In the genomic region with DNA sequence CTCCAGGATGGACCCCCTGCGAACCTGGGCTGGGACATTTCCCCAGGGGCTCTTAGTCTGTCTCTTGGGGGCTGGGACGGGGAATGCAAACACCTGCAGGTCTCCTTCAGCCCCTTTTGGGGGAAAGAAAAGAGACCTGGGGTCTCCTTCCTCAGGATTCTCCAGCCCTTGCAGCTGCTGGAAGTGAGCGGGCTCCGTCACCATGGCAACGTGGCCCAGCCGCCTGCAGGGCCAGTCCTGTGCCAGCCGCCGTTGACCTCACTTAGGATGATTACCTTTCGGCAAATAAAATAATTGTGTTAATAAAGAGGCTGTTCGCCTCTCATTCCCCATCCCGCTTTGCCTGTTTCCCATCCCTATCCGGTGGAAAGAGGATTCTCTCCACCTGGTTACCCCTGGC, we compare ENCODE assay signal across 22 cellular contexts. TPM values are rescaled to one million over a fixed set of nuclear protein-coding genes. Genes with fewer than 3 reads are reported as not detected.
DNase-seq lines count a peak whose midpoint lies in the region; ATAC-seq and TF ChIP-seq lines count a peak whose summit lies in the region.
"Had no signal": no experiment of that assay in that cellular context is flagged by ENCODE, and none has a peak within 500 bp of the region (broad histone marks: within the 10 kb centered on the region; RNA-seq: fewer than 3 reads in every experiment).

No MANE protein-coding gene starts in this region.

- no peak overlapping the region for H3K14ac ChIP-seq in H9 (ENCODE audit: insufficient read depth, low read length)

- no peak overlapping the region for H3K18ac ChIP-seq in H9 (ENCODE audit: insufficient read length, low read depth, low read length)

- H3T11ph ChIP-seq in H9 (ENCODE audit: low read length): no peak overlapping the region

- H3K4me2 ChIP-seq in H9 (ENCODE audit: insufficient read depth, insufficient read length, low read length): no peak overlapping the region
- H3K4me2 ChIP-seq: hepatocyte had no signal

- H3K4me3 Mint-ChIP-seq in H9 (no peak overlapping the region; a peak in 1 of 5 replicates), endothelial cell (ENCODE audit: unreplicated experiment) (no peak overlapping the region)
- no peak overlapping the region for H3K4me3 Mint-ChIP-seq in CD8-positive, alpha-beta memory T cell
- H3K4me3 Mint-ChIP-seq in stimulated activated naive B cell treated with anti-CD40 and anti-IgM and Interleukin-4, amounts not matched to agents 10 μg/mL and 1 μg/mL and 100 μg/mL, for 72 hours: no peak overlapping the region
- H3K4me3 Mint-ChIP-seq: activated B cell treated with CpG ODN at 0.5 μM for 24 hours; activated CD4-positive, alpha-beta memory T cell treated with anti-CD3 and anti-CD28 coated beads, Interleukin-2, amount 10 ng/mL, durations not matched to agents 7 days and 5 days; activated naive CD4-positive, alpha-beta T cell treated with anti-CD3 and anti-CD28 coated beads, Interleukin-2, amount 10 ng/mL, durations not matched to agents 7 days and 5 days; activated T-cell treated with anti-CD3 and anti-CD28 coated beads, Interleukin-2, amount 50 U/mL, for 24 hours; CD4-positive, alpha-beta T cell; type B pancreatic cell had no signal

- no peak overlapping the region; a peak in 1 of 7 replicates for H3K27ac Mint-ChIP-seq in H9
- H3K27ac Mint-ChIP-seq in endothelial cell (ENCODE audit: unreplicated experiment): no peak overlapping the region
- no peak overlapping the region for H3K27ac Mint-ChIP-seq in CD8-positive, alpha-beta memory T cell
- H3K27ac Mint-ChIP-seq in stimulated activated naive B cell treated with anti-CD40 and anti-IgM and Interleukin-4, amounts not matched to agents 10 μg/mL and 1 μg/mL and 100 μg/mL, for 72 hours: no peak overlapping the region
- H3K27ac Mint-ChIP-seq: activated B cell treated with CpG ODN at 0.5 μM for 24 hours; activated CD4-positive, alpha-beta memory T cell treated with anti-CD3 and anti-CD28 coated beads, Interleukin-2, amount 10 ng/mL, durations not matched to agents 7 days and 5 days; activated naive CD4-positive, alpha-beta T cell treated with anti-CD3 and anti-CD28 coated beads, Interleukin-2, amount 10 ng/mL, durations not matched to agents 7 days and 5 days; activated T-cell treated with anti-CD3 and anti-CD28 coated beads, Interleukin-2, amount 50 U/mL, for 24 hours; CD4-positive, alpha-beta T cell had no signal

- H3K79me1 ChIP-seq in H9 (ENCODE audit: insufficient read depth, low read depth, low read length, poor library complexity, severe bottlenecking): no peaks in the 10 kb centered on the region

- H2BK5ac ChIP-seq in H9 (ENCODE audit: insufficient read length, low read length): no peak overlapping the region

- POLR2A ChIA-PET in CD8-positive, alpha-beta memory T cell (lab: Charles Lee): no interaction called here

- TF ChIP-seq CTCF in H9 (conservative IDR thresholded peaks at IDR 0.05): no peak
- TF ChIP-seq CTCF in endothelial cell (IDR thresholded peaks at IDR 0.05; ENCODE audit: unreplicated experiment): no peak

- H3K4me1 ChIP-seq in H9 (ENCODE audit: insufficient read depth, low read length): no peaks in the 10 kb centered on the region
- no peaks in the 10 kb centered on the region for H3K4me1 ChIP-seq in CD8-positive, alpha-beta memory T cell (ENCODE audit: insufficient read depth, low read length)
- H3K4me1 ChIP-seq: lower lobe of right lung had no signal

- no peak overlapping the region for H2BK120ac ChIP-seq in H9 (ENCODE audit: low read depth, low read length, poor library complexity, severe bottlenecking)

- H4K8ac ChIP-seq in H9 (replicated peaks; ENCODE audit: insufficient read length, low read depth, low read length): no peak overlapping the region

- no peak overlapping the region for H3K4ac ChIP-seq in H9 (ENCODE audit: low read depth, low read length)

- no peaks in the 10 kb centered on the region; a peak in 1 of 7 replicates for H3K36me3 Mint-ChIP-seq in H9 (ENCODE audit: insufficient read depth in 1 of 3, low read depth in 3 of 3)
- H3K36me3 Mint-ChIP-seq in endothelial cell (ENCODE audit: low read depth, unreplicated experiment): no peaks in the 10 kb centered on the region
- no peaks in the 10 kb centered on the region for H3K36me3 Mint-ChIP-seq in CD8-positive, alpha-beta memory T cell
- H3K36me3 Mint-ChIP-seq in stimulated activated naive B cell treated with anti-CD40 and anti-IgM and Interleukin-4, amounts not matched to agents 10 μg/mL and 1 μg/mL and 100 μg/mL, for 72 hours: no peaks in the 10 kb centered on the region
- H3K36me3 Mint-ChIP-seq: activated naive CD4-positive, alpha-beta T cell treated with anti-CD3 and anti-CD28 coated beads, Interleukin-2, amount 10 ng/mL, durations not matched to agents 7 days and 5 days; type B pancreatic cell had no signal

- H2AFZ ChIP-seq in H9 (ENCODE audit: low read length): no peak overlapping the region
- H2AFZ ChIP-seq: hepatocyte had no signal

- H3K9me3 ChIP-seq in H9 (ENCODE audit: control insufficient read depth, low read depth, low read length) (no peaks in the 10 kb centered on the region), MG63 (no peaks in the 10 kb centered on the region)
- no peaks in the 10 kb centered on the region for H3K9me3 ChIP-seq in CD8-positive, alpha-beta memory T cell (ENCODE audit: low read length)
- H3K9me3 ChIP-seq: lower lobe of right lung, Peyer's patch, spleen had no signal

- H2BK15ac ChIP-seq in H9 (ENCODE audit: low read depth, low read length): no peak overlapping the region

- H3K56ac ChIP-seq in H9 (ENCODE audit: insufficient read length, low read depth, low read length): no peak overlapping the region

- no peak overlapping the region for H2AK5ac ChIP-seq in H9 (ENCODE audit: insufficient read length, low read length)

- H4K91ac ChIP-seq in H9 (ENCODE audit: insufficient read length, low read depth, low read length): no peak overlapping the region

- H3K36me3 ChIP-seq in CD8-positive, alpha-beta memory T cell (ENCODE audit: insufficient read depth, low read length): no peaks in the 10 kb centered on the region
- no peaks in the 10 kb centered on the region for H3K36me3 ChIP-seq in MG63
- H3K36me3 ChIP-seq: cardiac muscle cell, lower lobe of right lung, Peyer's patch, spleen had no signal

- H3K23me2 ChIP-seq in H9 (ENCODE audit: insufficient read length, low read depth, low read length, poor library complexity, severe bottlenecking): no peaks in the 10 kb centered on the region

- peaks cover 21% of the 10 kb centered on the region for H3K27me3 Mint-ChIP-seq in H9 (ENCODE audit: low read depth)
- H3K27me3 Mint-ChIP-seq in endothelial cell (ENCODE audit: unreplicated experiment): peaks cover 5% of the 10 kb centered on the region
- peaks cover 9% of the 10 kb centered on the region in 2 donors for H3K27me3 Mint-ChIP-seq in CD8-positive, alpha-beta memory T cell
- H3K27me3 Mint-ChIP-seq in stimulated activated naive B cell treated with anti-CD40 and anti-IgM and Interleukin-4, amounts not matched to agents 10 μg/mL and 1 μg/mL and 100 μg/mL, for 72 hours: peaks cover 2 to 10% of the 10 kb centered on the region in 2 donors
- H3K27me3 Mint-ChIP-seq: activated T-cell treated with anti-CD3 and anti-CD28 coated beads, Interleukin-2, amount 50 U/mL, for 24 hours had no signal

- H4K5ac ChIP-seq in H9 (ENCODE audit: insufficient read length, low read depth, low read length): no peak overlapping the region

- H3K4me1 Mint-ChIP-seq in H9 (peaks cover 6 to 41% of the 10 kb centered on the region in 2 experiments), endothelial cell (ENCODE audit: unreplicated experiment) (peaks cover 8% of the 10 kb centered on the region)
- peaks cover 0 to 1% (median 0%) of the 10 kb centered on the region in 3 donors for H3K4me1 Mint-ChIP-seq in CD8-positive, alpha-beta memory T cell
- H3K4me1 Mint-ChIP-seq in stimulated activated naive B cell treated with anti-CD40 and anti-IgM and Interleukin-4, amounts not matched to agents 10 μg/mL and 1 μg/mL and 100 μg/mL, for 72 hours: peaks cover 5 to 10% of the 10 kb centered on the region in 2 donors
- H3K4me1 Mint-ChIP-seq: activated B cell treated with CpG ODN at 0.5 μM for 24 hours; activated CD4-positive, alpha-beta memory T cell treated with anti-CD3 and anti-CD28 coated beads, Interleukin-2, amount 10 ng/mL, durations not matched to agents 7 days and 5 days; activated naive CD4-positive, alpha-beta T cell treated with anti-CD3 and anti-CD28 coated beads, Interleukin-2, amount 10 ng/mL, durations not matched to agents 7 days and 5 days had no signal

- CTCF ChIA-PET in CD8-positive, alpha-beta memory T cell (lab: Charles Lee): interaction anchor here (1.5 to 7.9 kb wide), 2 partner anchors 26 to 420 kb away, joined by 4 to 50 read pairs; a partner anchor contains a TSS

- H3K79me2 ChIP-seq in H9 (ENCODE audit: insufficient read depth, low read length): no peaks in the 10 kb centered on the region
- H3K79me2 ChIP-seq: hepatocyte had no signal

- H3K9me3 Mint-ChIP-seq in H9 (no peaks in the 10 kb centered on the region), endothelial cell (ENCODE audit: unreplicated experiment) (no peaks in the 10 kb centered on the region)
- H3K9me3 Mint-ChIP-seq in CD8-positive, alpha-beta memory T cell: no peaks in the 10 kb centered on the region
- H3K9me3 Mint-ChIP-seq in stimulated activated naive B cell treated with anti-CD40 and anti-IgM and Interleukin-4, amounts not matched to agents 10 μg/mL and 1 μg/mL and 100 μg/mL, for 72 hours: no peaks in the 10 kb centered on the region
- H3K9me3 Mint-ChIP-seq: activated B cell treated with CpG ODN at 0.5 μM for 24 hours; activated CD4-positive, alpha-beta memory T cell treated with anti-CD3 and anti-CD28 coated beads, Interleukin-2, amount 10 ng/mL, durations not matched to agents 7 days and 5 days; activated naive CD4-positive, alpha-beta T cell treated with anti-CD3 and anti-CD28 coated beads, Interleukin-2, amount 10 ng/mL, durations not matched to agents 7 days and 5 days; activated T-cell treated with anti-CD3 and anti-CD28 coated beads, Interleukin-2, amount 50 U/mL, for 24 hours; CD4-positive, alpha-beta T cell; type B pancreatic cell had no signal

- H4K20me1 ChIP-seq in H9 (ENCODE audit: control insufficient read depth, insufficient read depth, insufficient read length): no peaks in the 10 kb centered on the region

- no peak overlapping the region for H2BK12ac ChIP-seq in H9 (ENCODE audit: insufficient read length, low read depth, low read length)

- no peak for ATAC-seq in stimulated activated naive B cell treated with anti-CD40 and anti-IgM and Interleukin-4, amounts not matched to agents 10 μg/mL and 1 μg/mL and 100 μg/mL, for 72 hours (replicated peaks)
- ATAC-seq: HepG2, lower lobe of right lung had no signal

- no peak overlapping the region for H3K23ac ChIP-seq in H9 (ENCODE audit: insufficient read length, low read depth, low read length)

- no peak overlapping the region for H3K27ac ChIP-seq in H9 (ENCODE audit: insufficient read length, low read depth, low read length)
- no peak overlapping the region for H3K27ac ChIP-seq in CD8-positive, alpha-beta memory T cell (ENCODE audit: low read depth, low read length)
- H3K27ac ChIP-seq: cardiac muscle cell, hepatocyte, lower lobe of right lung, Peyer's patch, spleen had no signal

- no peak overlapping the region for H3K4me3 ChIP-seq in CD8-positive, alpha-beta memory T cell (ENCODE audit: low read length)
- no peak overlapping the region for H3K4me3 ChIP-seq in MG63
- H3K4me3 ChIP-seq: cardiac muscle cell, hepatocyte, lower lobe of right lung, Peyer's patch, spleen had no signal

- H3K9ac ChIP-seq in H9 (ENCODE audit: extremely low read depth, insufficient read length, low read length): no peak overlapping the region

- WGBS in H9 (ENCODE audit: extremely low coverage, insufficient read length, low lambda C conversion rate): no CpG with 5 or more reads among the region's 12 CpGs

- DNase-seq in DMS153 (lab: John Stamatoyannopoulos, UW) (peak; percentile 29), H9 (peak; percentile 61), NCI-H69 (lab: John Stamatoyannopoulos, UW) (peak; percentile 90), endothelial cell (ENCODE audit: low spot score) (peak; percentile 19), islet precursor cell (no peak), MG63 (no peak)
- DNase-seq in CD8-positive, alpha-beta memory T cell: no peak
- DNase-seq in stimulated activated naive B cell treated with anti-CD40 and anti-IgM and Interleukin-4, amounts not matched to agents 10 μg/mL and 1 μg/mL and 100 μg/mL, for 72 hours: no peak
- DNase-seq: activated B cell treated with CpG ODN at 0.5 μM for 24 hours; activated CD4-positive, alpha-beta memory T cell treated with anti-CD3 and anti-CD28 coated beads, Interleukin-2, amount 10 ng/mL, durations not matched to agents 7 days and 5 days; activated naive CD4-positive, alpha-beta T cell treated with anti-CD3 and anti-CD28 coated beads, Interleukin-2, amount 10 ng/mL, durations not matched to agents 7 days and 5 days; activated T-cell treated with anti-CD3 and anti-CD28 coated beads, Interleukin-2, amount 50 U/mL, for 24 hours; CD4-positive, alpha-beta T cell; lower lobe of right lung; NCI-H2107; Peyer's patch; spleen; T-helper 9 cell had no signal

- H3K27me3 ChIP-seq in H9 (ENCODE audit: insufficient read depth, low read length) (no peaks in the 10 kb centered on the region), MG63 (no peaks in the 10 kb centered on the region)
- no peaks in the 10 kb centered on the region for H3K27me3 ChIP-seq in CD8-positive, alpha-beta memory T cell (ENCODE audit: insufficient read depth, low read length, poor library complexity, severe bottlenecking)
- H3K27me3 ChIP-seq: Peyer's patch, spleen had no signal

- H2BK20ac ChIP-seq in H9 (ENCODE audit: low read depth, low read length, poor library complexity, severe bottlenecking): no peak overlapping the region

RNA-seq across cellular contexts. Expression of a gene that starts 25.7 kb away (rescaled TPM):
- total RNA-seq in H9 (2021) (10.3 and 11.6 TPM in 2 replicates), endothelial cell (ENCODE audit: unreplicated experiment) (1.7 TPM)
- 10 to 100 TPM; 24.7 to 24.9 TPM for total RNA-seq in CD8-positive, alpha-beta memory T cell
- polyA plus RNA-seq in CD8-positive, alpha-beta memory T cell: 5.3 TPM
- total RNA-seq in MG63 (2014; rRNA removed; shearing (Covaris generic); ENCODE audit: low replicate concordance): 16.7 and 19.9 TPM in 2 replicates

RNA-seq across cellular contexts. Expression of a gene that starts 35.4 kb away (rescaled TPM):
- total RNA-seq in H9 (2021): 27.4 and 27.9 TPM in 2 replicates
- total RNA-seq in endothelial cell (ENCODE audit: unreplicated experiment): 3.9 TPM
- 10 to 100 TPM; 11.1 to 13.0 TPM for total RNA-seq in CD8-positive, alpha-beta memory T cell
- polyA plus RNA-seq in CD8-positive, alpha-beta memory T cell: 4.3 TPM
- 17.4 and 18.0 TPM in 2 replicates for total RNA-seq in MG63 (2014; rRNA removed; shearing (Covaris generic); ENCODE audit: low replicate concordance)

Comparison
In these comparisons a context has a peak if more than half of its experiments do, and no peak if none do; other contexts are left out.
1. DNase-seq: peak in DMS153 (single experiment), H9 (single experiment), NCI-H69 (single experiment) and endothelial cell (single experiment); none in islet precursor cell (single experiment), CD8-positive, alpha-beta memory T cell (0 of 5), stimulated activated naive B cell treated with anti-CD40 and anti-IgM and Interleukin-4, amounts not matched to agents 10 μg/mL and 1 μg/mL and 100 μg/mL, for 72 hours (single experiment) and MG63 (single experiment).